ENCODE assay signal across 20 cellular contexts in genomic region chr9:85959955-85960354, GRCh38.
"Had no signal": no experiment of that assay in that cellular context is flagged by ENCODE, and none has a peak within 500 bp of the region (broad histone marks: within the 10 kb centered on the region; RNA-seq: fewer than 3 reads in every experiment).

No MANE protein-coding gene starts in this region.

- H3K4me1 ChIP-seq: neural progenitor cell, prostate gland had no signal

- H3K36me3 ChIP-seq: prostate gland had no signal

- H3K9me3 ChIP-seq: colonic mucosa, esophagus squamous epithelium, heart left ventricle, mucosa of descending colon, prostate gland, suprapubic skin, tibial artery, upper lobe of right lung, vagina had no signal

- H3K4me3 Mint-ChIP-seq: natural killer cell; neural progenitor cell; stimulated activated effector memory CD8-positive, alpha-beta T cell treated with anti-CD3 and anti-CD28 coated beads, Interleukin-12 subunit alpha, Interleukin-12 subunit beta, amount 100 ng/mL, for 72 hours had no signal

- H3K9me3 Mint-ChIP-seq: natural killer cell; neural progenitor cell; stimulated activated effector memory CD8-positive, alpha-beta T cell treated with anti-CD3 and anti-CD28 coated beads, Interleukin-12 subunit alpha, Interleukin-12 subunit beta, amount 100 ng/mL, for 72 hours had no signal

- H3K27ac Mint-ChIP-seq: natural killer cell; neural progenitor cell; stimulated activated effector memory CD8-positive, alpha-beta T cell treated with anti-CD3 and anti-CD28 coated beads, Interleukin-12 subunit alpha, Interleukin-12 subunit beta, amount 100 ng/mL, for 72 hours had no signal

- DNase-seq: colonic mucosa; dermis blood vessel endothelial cell; esophagus squamous epithelium; heart left ventricle; hippocampal formation; kidney glomerular epithelial cell; mammary epithelial cell; natural killer cell; stimulated activated CD4-positive, alpha-beta T cell treated with anti-CD3 and anti-CD28 coated beads, Interleukin-4, amount 100 ng/mL, for 1 hour; stimulated activated CD8-positive, alpha-beta memory T cell treated with anti-CD3 and anti-CD28 coated beads, Interleukin-4, amount 100 ng/mL, for 48 hours; stimulated activated naive CD8-positive, alpha-beta T cell treated with anti-CD3 and anti-CD28 coated beads, Interleukin-15, Interleukin-2, amounts not matched to agents 100 U/mL and 50 U/mL, for 24 hours; tibial artery; upper lobe of right lung had no signal

- H3K27ac ChIP-seq: colonic mucosa, heart left ventricle, neural progenitor cell, parathyroid adenoma, prostate gland, suprapubic skin, upper lobe of right lung, vagina had no signal

- H3K4me3 ChIP-seq: colonic mucosa, esophagus squamous epithelium, heart left ventricle, mucosa of descending colon, neural progenitor cell, prostate gland, suprapubic skin, tibial artery, upper lobe of right lung, vagina had no signal

- H3K27me3 ChIP-seq: colonic mucosa, esophagus squamous epithelium, heart left ventricle, neural progenitor cell, suprapubic skin, tibial artery, upper lobe of right lung, vagina had no signal
